1 cellular context compared by ENCODE assay signal in the genomic region with DNA sequence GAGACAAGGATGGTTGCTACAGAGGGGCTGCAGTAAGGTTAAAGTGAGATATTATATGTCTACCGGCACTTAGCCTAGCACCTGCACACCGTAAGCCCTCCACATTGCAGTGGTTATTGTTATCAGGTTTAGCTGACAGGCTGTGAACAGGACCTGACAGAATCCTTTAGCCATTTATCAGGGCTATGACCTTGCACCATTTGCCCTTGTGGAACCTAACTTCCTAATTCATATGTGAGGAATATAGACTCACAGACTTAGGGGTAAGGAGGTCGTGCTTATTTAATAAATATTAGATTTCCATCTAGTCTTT.
TF ChIP-seq lines count a peak whose summit lies in the region.

No MANE protein-coding gene starts in this region.

TF ChIP-seq in K562, 482 proteins besides CTCF, POLR2A, EP300 and RAD21 (continued from another document):
- peak; percentile 64 for TF ChIP-seq TAL1 (IDR thresholded peaks at IDR 0.05)
- no peak for TF ChIP-seq ZNF436 (CRISPR knock-in tag; IDR thresholded peaks at IDR 0.05)
- TF ChIP-seq MEIS2 (IDR thresholded peaks at IDR 0.05; ENCODE audit: partially characterized antibody), result peak; percentile 96
- TF ChIP-seq, protein P1, sequence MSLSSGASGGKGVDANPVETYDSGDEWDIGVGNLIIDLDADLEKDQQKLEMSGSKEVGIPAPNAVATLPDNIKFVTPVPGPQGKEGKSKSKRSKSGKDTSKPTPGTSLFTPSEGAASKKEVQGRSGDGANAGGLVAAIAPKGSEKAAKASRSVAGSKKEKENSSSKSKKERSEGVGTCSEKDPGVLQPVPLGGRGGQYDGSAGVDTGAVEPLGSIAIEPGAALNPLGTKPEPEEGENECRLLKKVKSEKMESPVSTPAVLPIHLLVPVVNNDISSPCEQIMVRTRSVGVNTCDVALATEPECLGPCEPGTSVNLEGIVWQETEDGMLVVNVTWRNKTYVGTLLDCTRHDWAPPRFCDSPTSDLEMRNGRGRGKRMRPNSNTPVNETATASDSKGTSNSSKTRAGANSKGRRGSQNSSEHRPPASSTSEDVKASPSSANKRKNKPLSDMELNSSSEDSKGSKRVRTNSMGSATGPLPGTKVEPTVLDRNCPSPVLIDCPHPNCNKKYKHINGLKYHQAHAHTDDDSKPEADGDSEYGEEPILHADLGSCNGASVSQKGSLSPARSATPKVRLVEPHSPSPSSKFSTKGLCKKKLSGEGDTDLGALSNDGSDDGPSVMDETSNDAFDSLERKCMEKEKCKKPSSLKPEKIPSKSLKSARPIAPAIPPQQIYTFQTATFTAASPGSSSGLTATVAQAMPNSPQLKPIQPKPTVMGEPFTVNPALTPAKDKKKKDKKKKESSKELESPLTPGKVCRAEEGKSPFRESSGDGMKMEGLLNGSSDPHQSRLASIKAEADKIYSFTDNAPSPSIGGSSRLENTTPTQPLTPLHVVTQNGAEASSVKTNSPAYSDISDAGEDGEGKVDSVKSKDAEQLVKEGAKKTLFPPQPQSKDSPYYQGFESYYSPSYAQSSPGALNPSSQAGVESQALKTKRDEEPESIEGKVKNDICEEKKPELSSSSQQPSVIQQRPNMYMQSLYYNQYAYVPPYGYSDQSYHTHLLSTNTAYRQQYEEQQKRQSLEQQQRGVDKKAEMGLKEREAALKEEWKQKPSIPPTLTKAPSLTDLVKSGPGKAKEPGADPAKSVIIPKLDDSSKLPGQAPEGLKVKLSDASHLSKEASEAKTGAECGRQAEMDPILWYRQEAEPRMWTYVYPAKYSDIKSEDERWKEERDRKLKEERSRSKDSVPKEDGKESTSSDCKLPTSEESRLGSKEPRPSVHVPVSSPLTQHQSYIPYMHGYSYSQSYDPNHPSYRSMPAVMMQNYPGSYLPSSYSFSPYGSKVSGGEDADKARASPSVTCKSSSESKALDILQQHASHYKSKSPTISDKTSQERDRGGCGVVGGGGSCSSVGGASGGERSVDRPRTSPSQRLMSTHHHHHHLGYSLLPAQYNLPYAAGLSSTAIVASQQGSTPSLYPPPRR (CRISPR knock-in tag; IDR thresholded peaks at IDR 0.05; ENCODE audit: borderline replicate concordance), result no peak
- no peak for TF ChIP-seq FIP1L1 (IDR thresholded peaks at IDR 0.05; ENCODE audit: low read depth, low read length, poor library complexity, severe bottlenecking)
